23 cellular contexts compared by ENCODE assay signal in genomic region chr11:101477926-101478325, GRCh38.
A peak's percentile ranks its signal among the peaks of the same experiment; 100 is the strongest.
DNase-seq lines count a peak whose midpoint lies in the region; ATAC-seq and TF ChIP-seq lines count a peak whose summit lies in the region.
"Had no signal": no experiment of that assay in that cellular context is flagged by ENCODE, and none has a peak within 500 bp of the region (broad histone marks: within the 10 kb centered on the region; RNA-seq: fewer than 3 reads in every experiment).

No MANE protein-coding gene starts in this region.

- no peaks in the 10 kb centered on the region for H3K36me3 ChIP-seq in PC-3 (ENCODE audit: low read depth, low read length)

- no TSS peak for BruUV-seq in PC-3 (replicated peaks; lab: Mats Ljungman, UMichigan)

- TF ChIP-seq CTCF in PC-3 (conservative IDR thresholded peaks at IDR 0.05; ENCODE audit: low read depth, low read length) (0 out of 2 replicates have a peak, but pooled peaks have one; percentile 11), foreskin keratinocyte (conservative IDR thresholded peaks at IDR 0.05) (peak; percentile 17), retinal pigment epithelial cell (conservative IDR thresholded peaks at IDR 0.05; ENCODE audit: low read depth, low read length) (peak; percentile 24)

- H3K4me1 ChIP-seq in PC-3 (ENCODE audit: insufficient read depth, low read length) (no peaks in the 10 kb centered on the region), foreskin keratinocyte (peaks cover 15% of the 10 kb centered on the region)

- POLR2A ChIA-PET in PC-3 (lab: Charles Lee; ENCODE audit: unreplicated experiment), result no interaction called here

- no peaks in the 10 kb centered on the region; the same call in 1 of the 2 replicates for H3K9me2 ChIP-seq in PC-3 (replicated peaks; ENCODE audit: low read length)

- H3K4me2 ChIP-seq in PC-3 (ENCODE audit: low read length), result no peak overlapping the region
- H3K4me2 ChIP-seq: KMS-11 had no signal

- no peaks in the 10 kb centered on the region for H3K79me2 ChIP-seq in PC-3 (ENCODE audit: low read length)

- ATAC-seq in PC-3 (no peak), foreskin keratinocyte (no peak), HG03439 (IDR thresholded peaks at IDR 0.05; ENCODE audit: unreplicated experiment) (no peak)
- ATAC-seq in stimulated activated naive CD8-positive, alpha-beta T cell treated with anti-CD3 and anti-CD28 coated beads, Interleukin-15, Interleukin-2, amounts not matched to agents 100 U/mL and 50 U/mL, for 24 hours, result no peak
- ATAC-seq: GM12878 had no signal

- H2AFZ ChIP-seq in PC-3 (ENCODE audit: low read length), result no peak overlapping the region

- no peaks in the 10 kb centered on the region for H3K9me3 ChIP-seq in PC-3 (ENCODE audit: low read length)

- intact Hi-C loops in PC-3 (cut with micrococcal nuclease), result loop anchor here (10.0 kb wide), 1 partner anchor 147 kb away; no protein-coding TSS in a partner anchor

- no peaks in the 10 kb centered on the region for H4K20me1 ChIP-seq in PC-3 (ENCODE audit: low read length)

- H3F3A ChIP-seq in PC-3 (ENCODE audit: low read length, unreplicated experiment), result no peaks in the 10 kb centered on the region

- CTCF ChIA-PET in PC-3 (lab: Charles Lee), result no interaction called here

- no peak overlapping the region for H3K4me3 ChIP-seq in PC-3 (ENCODE audit: low read length)
- no peak overlapping the region for H3K4me3 ChIP-seq in retinal pigment epithelial cell (ENCODE audit: low read length)
- H3K4me3 ChIP-seq: GM12878, SK-N-MC had no signal

- H3K9ac ChIP-seq in PC-3 (ENCODE audit: low read length), result no peak overlapping the region
- H3K9ac ChIP-seq: KMS-11 had no signal

- H3K27ac ChIP-seq in PC-3 (ENCODE audit: low read length) (no peak overlapping the region), foreskin keratinocyte (no peak overlapping the region)
- H3K27ac ChIP-seq: KMS-11, SK-N-MC had no signal

- H3K27me3 ChIP-seq in PC-3 (ENCODE audit: low read length), result no peaks in the 10 kb centered on the region
- H3K27me3 ChIP-seq in foreskin keratinocyte, result no peaks in the 10 kb centered on the region

- DNase-seq in LHCN-M2 (ENCODE audit: low read depth), result peak; percentile 4
- no peak for DNase-seq in PC-3
- no peak for DNase-seq in foreskin keratinocyte
- DNase-seq in retinal pigment epithelial cell (ENCODE audit: low read depth), result no peak
- DNase-seq in AML-193 (lab: John Stamatoyannopoulos, UW), result no peak
- no peak for DNase-seq in stimulated activated naive CD8-positive, alpha-beta T cell treated with anti-CD3 and anti-CD28 coated beads, Interleukin-15, Interleukin-2, amounts not matched to agents 100 U/mL and 50 U/mL, for 24 hours
- DNase-seq: CD4-positive, CD25-positive, alpha-beta regulatory T cell; DND-41; H9; HFFc6; NCI-H1417 treated with DMSO at 0.1 percent for 48 hours; NCI-H187 treated with DMSO at 0.1 percent for 48 hours; NCI-H2107; NCI-H2227 treated with DMSO at 0.1 percent for 48 hours; NCI-H526; OCI-M1; RPMI8226; SHP77; SW 1271 had no signal
